ENCODE assay signal across 8 cellular contexts in genomic region chr12:53444593-53445325, GRCh38. TPM values are rescaled to one million over a fixed set of nuclear protein-coding genes. Genes with fewer than 3 reads are reported as not detected.
A peak's percentile ranks its signal among the peaks of the same experiment; 100 is the strongest.
DNase-seq lines count a peak whose midpoint lies in the region; ATAC-seq, FAIRE-seq and TF ChIP-seq lines count a peak whose summit lies in the region.
"Not testable (repeated sequence)": the region's sequence is repeated elsewhere in the genome, so short reads cannot be mapped to it uniquely, and the experiment has no call there.
"Had no signal": no experiment of that assay in that cellular context is flagged by ENCODE, and none has a peak within 500 bp of the region (broad histone marks: within the 10 kb centered on the region; RNA-seq: fewer than 3 reads in every experiment).

No MANE protein-coding gene starts in this region.

- not testable (repeated sequence) for H3T11ph ChIP-seq in H9 (ENCODE audit: low read length)

- not testable (repeated sequence) for H2BK20ac ChIP-seq in H9 (ENCODE audit: low read depth, low read length, poor library complexity, severe bottlenecking)

- not testable (repeated sequence) for DNase-seq in H9; activated CD4-positive, alpha-beta memory T cell treated with anti-CD3 and anti-CD28 coated beads for 36 hours; activated naive CD8-positive, alpha-beta T cell treated with anti-CD3 and anti-CD28 coated beads, Interleukin-2, amount 50 U/mL, for 24 hours; kidney; progenitor cell of endocrine pancreas (ENCODE audit: low spot score, unreplicated experiment)

- H2BK120ac ChIP-seq in H9 (ENCODE audit: low read depth, low read length, poor library complexity, severe bottlenecking): not testable (repeated sequence)

- H3K23me2 ChIP-seq in H9 (ENCODE audit: insufficient read length, low read depth, low read length, poor library complexity, severe bottlenecking): not testable (repeated sequence)

- H4K20me1 ChIP-seq in H9 (ENCODE audit: control insufficient read depth, insufficient read depth, insufficient read length): not testable (repeated sequence)

- not testable (repeated sequence) for H3K9me3 ChIP-seq in H9 (ENCODE audit: control insufficient read depth, low read depth, low read length); kidney (ENCODE audit: control insufficient read depth in 1 of 2, low read length in 2 of 2)

- POLR2A ChIA-PET in activated CD4-positive, alpha-beta memory T cell treated with anti-CD3 and anti-CD28 coated beads for 36 hours (lab: Charles Lee): not testable (repeated sequence)

- H3K79me1 ChIP-seq in H9 (ENCODE audit: insufficient read depth, low read depth, low read length, poor library complexity, severe bottlenecking): not testable (repeated sequence)

- not testable (repeated sequence) for H2BK5ac ChIP-seq in H9 (ENCODE audit: insufficient read length, low read length)

- H4K91ac ChIP-seq in H9 (ENCODE audit: insufficient read length, low read depth, low read length): not testable (repeated sequence)

- not testable (repeated sequence) for TF ChIP-seq CTCF in 22Rv1 (IDR thresholded peaks at IDR 0.05); H9 (conservative IDR thresholded peaks at IDR 0.05); kidney (IDR thresholded peaks at IDR 0.05; ENCODE audit: borderline replicate concordance, extremely low read depth, insufficient read depth); progenitor cell of endocrine pancreas (IDR thresholded peaks at IDR 0.05; ENCODE audit: unreplicated experiment)

- not testable (repeated sequence) for H3K4ac ChIP-seq in H9 (ENCODE audit: low read depth, low read length)

- not testable (repeated sequence) for H3K27me3 Mint-ChIP-seq in H9 (ENCODE audit: low read depth); activated CD4-positive, alpha-beta memory T cell treated with anti-CD3 and anti-CD28 coated beads for 36 hours; activated naive CD8-positive, alpha-beta T cell treated with anti-CD3 and anti-CD28 coated beads, Interleukin-2, amount 50 U/mL, for 24 hours; progenitor cell of endocrine pancreas

- H3K9ac ChIP-seq in H9 (ENCODE audit: extremely low read depth, insufficient read length, low read length): not testable (repeated sequence)
- peak overlapping the region in 1 of 2 donors; percentile 22 for H3K9ac ChIP-seq in kidney (ENCODE audit: low read length in 2 of 2)

- not testable (repeated sequence) for H3K79me2 ChIP-seq in H9 (ENCODE audit: insufficient read depth, low read length)

- peak overlapping the region; percentile 100 for H3K27ac ChIP-seq in 22Rv1
- H3K27ac ChIP-seq in H9 (ENCODE audit: insufficient read length, low read depth, low read length): not testable (repeated sequence)
- H3K27ac ChIP-seq in kidney (ENCODE audit: low read depth in 2 of 2, low read length in 2 of 2): peak overlapping the region; percentile 45 to 51

- not testable (repeated sequence) for H3K27me3 ChIP-seq in H9 (ENCODE audit: insufficient read depth, low read length)

- H3K4me1 Mint-ChIP-seq in H9 (peaks cover 21 to 31% of the 10 kb centered on the region in 2 experiments), progenitor cell of endocrine pancreas (ENCODE audit: low read depth) (peaks cover 20% of the 10 kb centered on the region)
- H3K4me1 Mint-ChIP-seq in activated CD4-positive, alpha-beta memory T cell treated with anti-CD3 and anti-CD28 coated beads for 36 hours (ENCODE audit: low read depth): peaks cover 37% of the 10 kb centered on the region
- H3K4me1 Mint-ChIP-seq in activated naive CD8-positive, alpha-beta T cell treated with anti-CD3 and anti-CD28 coated beads, Interleukin-2, amount 50 U/mL, for 24 hours: peaks cover 38% of the 10 kb centered on the region

- H3K4me2 ChIP-seq in H9 (ENCODE audit: insufficient read depth, insufficient read length, low read length): not testable (repeated sequence)

- not testable (repeated sequence) for H2AK5ac ChIP-seq in H9 (ENCODE audit: insufficient read length, low read length)

- H3K23ac ChIP-seq in H9 (ENCODE audit: insufficient read length, low read depth, low read length): not testable (repeated sequence)

- peak overlapping the region; percentile 45 to 100 for H3K4me3 ChIP-seq in kidney (ENCODE audit: low read length in 2 of 2)

- H3K36me3 Mint-ChIP-seq in H9 (ENCODE audit: insufficient read depth in 1 of 3, low read depth in 3 of 3): peaks cover 33 to 48% (median 43%) of the 10 kb centered on the region in 3 experiments
- peaks cover 37% of the 10 kb centered on the region for H3K36me3 Mint-ChIP-seq in activated CD4-positive, alpha-beta memory T cell treated with anti-CD3 and anti-CD28 coated beads for 36 hours
- H3K36me3 Mint-ChIP-seq in activated naive CD8-positive, alpha-beta T cell treated with anti-CD3 and anti-CD28 coated beads, Interleukin-2, amount 50 U/mL, for 24 hours (ENCODE audit: low read depth): peaks cover 41% of the 10 kb centered on the region
- H3K36me3 Mint-ChIP-seq in progenitor cell of endocrine pancreas (ENCODE audit: insufficient read depth): peaks cover 11% of the 10 kb centered on the region

- H2BK12ac ChIP-seq in H9 (ENCODE audit: insufficient read length, low read depth, low read length): not testable (repeated sequence)

- H3K27ac Mint-ChIP-seq in H9 (peak overlapping the region in 2 of 3 experiments; percentile 58 to 80; a peak in 4 of 7 replicates), progenitor cell of endocrine pancreas (peak overlapping the region; percentile 49)
- peak overlapping the region; percentile 23 for H3K27ac Mint-ChIP-seq in activated CD4-positive, alpha-beta memory T cell treated with anti-CD3 and anti-CD28 coated beads for 36 hours
- peak overlapping the region; percentile 62 for H3K27ac Mint-ChIP-seq in activated naive CD8-positive, alpha-beta T cell treated with anti-CD3 and anti-CD28 coated beads, Interleukin-2, amount 50 U/mL, for 24 hours

- not testable (repeated sequence) for H3K18ac ChIP-seq in H9 (ENCODE audit: insufficient read length, low read depth, low read length)

- not testable (repeated sequence) for H3K14ac ChIP-seq in H9 (ENCODE audit: insufficient read depth, low read length)

- intact Hi-C loops in activated CD4-positive, alpha-beta memory T cell treated with anti-CD3 and anti-CD28 coated beads for 36 hours (cut with micrococcal nuclease); kidney (cut with DNase I): not testable (repeated sequence)

- H2AFZ ChIP-seq in H9 (ENCODE audit: low read length): not testable (repeated sequence)

- FAIRE-seq in kidney (lab: Jason Lieb, UNC): not testable (repeated sequence)

- H3K9me3 Mint-ChIP-seq in H9; activated CD4-positive, alpha-beta memory T cell treated with anti-CD3 and anti-CD28 coated beads for 36 hours; activated naive CD8-positive, alpha-beta T cell treated with anti-CD3 and anti-CD28 coated beads, Interleukin-2, amount 50 U/mL, for 24 hours; progenitor cell of endocrine pancreas (ENCODE audit: low read depth): not testable (repeated sequence)

- CTCF ChIA-PET in activated CD4-positive, alpha-beta memory T cell treated with anti-CD3 and anti-CD28 coated beads for 36 hours (lab: Charles Lee): interaction anchor here (0.7 kb wide), 1 partner anchor 258 kb away, joined by 5 read pairs; no protein-coding TSS in a partner anchor

- peaks cover 12 to 18% of the 10 kb centered on the region in 2 donors for H3K36me3 ChIP-seq in kidney (ENCODE audit: control insufficient read depth in 1 of 2, insufficient read depth in 2 of 2, low read length in 2 of 2)

- not testable (repeated sequence) for H2BK15ac ChIP-seq in H9 (ENCODE audit: low read depth, low read length)

- WGBS in H9 (ENCODE audit: extremely low coverage, insufficient read length, low lambda C conversion rate): no CpG with 5 or more reads among the region's 11 CpGs

- H3K4me1 ChIP-seq in H9 (ENCODE audit: insufficient read depth, low read length): not testable (repeated sequence)
- H3K4me1 ChIP-seq in kidney (ENCODE audit: control insufficient read depth in 1 of 2, insufficient read depth in 1 of 2, low read depth in 1 of 2, low read length in 2 of 2): peaks cover 5 to 14% of the 10 kb centered on the region in 2 donors

- H4K8ac ChIP-seq in H9 (replicated peaks; ENCODE audit: insufficient read length, low read depth, low read length): not testable (repeated sequence)

- peak overlapping the region in 1 of 2 experiments; percentile 14; a peak in 2 of 5 replicates for H3K4me3 Mint-ChIP-seq in H9
- not testable (repeated sequence) for H3K4me3 Mint-ChIP-seq in activated CD4-positive, alpha-beta memory T cell treated with anti-CD3 and anti-CD28 coated beads for 36 hours; progenitor cell of endocrine pancreas (ENCODE audit: low read depth)
- peak overlapping the region; percentile 24 for H3K4me3 Mint-ChIP-seq in activated naive CD8-positive, alpha-beta T cell treated with anti-CD3 and anti-CD28 coated beads, Interleukin-2, amount 50 U/mL, for 24 hours

- not testable (repeated sequence) for ATAC-seq in activated naive CD8-positive, alpha-beta T cell treated with anti-CD3 and anti-CD28 coated beads, Interleukin-2, amount 50 U/mL, for 24 hours

- H3K56ac ChIP-seq in H9 (ENCODE audit: insufficient read length, low read depth, low read length): not testable (repeated sequence)

- not testable (repeated sequence) for H4K5ac ChIP-seq in H9 (ENCODE audit: insufficient read length, low read depth, low read length)

RNA-seq across cellular contexts. Expression of gene PRR13, which starts 3.2 kb away (rescaled TPM):
- total RNA-seq in H9 (2021) (144 and 147 TPM in 2 replicates), kidney (226 TPM), progenitor cell of endocrine pancreas (101 and 106 TPM in 2 replicates)
- total RNA-seq in activated CD4-positive, alpha-beta memory T cell treated with anti-CD3 and anti-CD28 coated beads for 36 hours: 100 to 1,000 TPM; 218 to 221 TPM
- 889 TPM for polyA plus RNA-seq in kidney (ENCODE audit: insufficient read depth, low read depth, low replicate concordance)

RNA-seq across cellular contexts. Expression of gene PCBP2, which starts 7.1 kb away (rescaled TPM):
- total RNA-seq in H9 (2021) (1,184 and 1,207 TPM in 2 replicates), kidney (732 TPM), progenitor cell of endocrine pancreas (1,366 and 1,400 TPM in 2 replicates)
- total RNA-seq in activated CD4-positive, alpha-beta memory T cell treated with anti-CD3 and anti-CD28 coated beads for 36 hours: 100 to 1,000 TPM; 897 to 926 TPM
- polyA plus RNA-seq in kidney (ENCODE audit: insufficient read depth, low read depth, low replicate concordance): 597 TPM

RNA-seq across cellular contexts. Expression of gene AMHR2, which starts 21.1 kb away (rescaled TPM):
- total RNA-seq in H9 (2021) (not detected in 2 replicates), kidney (not detected), progenitor cell of endocrine pancreas (35.1 and 35.7 TPM in 2 replicates)
- total RNA-seq in activated CD4-positive, alpha-beta memory T cell treated with anti-CD3 and anti-CD28 coated beads for 36 hours: not detected
- not detected for polyA plus RNA-seq in kidney (ENCODE audit: insufficient read depth, low read depth, low replicate concordance)
- total RNA-seq: G401, IMR-90 had no signal
- polyA plus RNA-seq: IMR-90 had no signal

RNA-seq across cellular contexts. Expression of gene MAP3K12, which starts 54.5 kb away (rescaled TPM):
- total RNA-seq in H9 (2021) (22.3 and 26.6 TPM in 2 replicates), kidney (21.8 TPM), progenitor cell of endocrine pancreas (11.9 and 17.0 TPM in 2 replicates)
- total RNA-seq in activated CD4-positive, alpha-beta memory T cell treated with anti-CD3 and anti-CD28 coated beads for 36 hours: 10 to 100 TPM; 13.0 to 14.7 TPM
- 15.2 TPM for polyA plus RNA-seq in kidney (ENCODE audit: insufficient read depth, low read depth, low replicate concordance)

RNA-seq across cellular contexts. Expression of gene TARBP2, which starts 56.3 kb away (rescaled TPM):
- 79.2 and 80.1 TPM in 2 replicates for total RNA-seq in H9 (2021)
- total RNA-seq in activated CD4-positive, alpha-beta memory T cell treated with anti-CD3 and anti-CD28 coated beads for 36 hours: 10 to 100 TPM; 27.5 to 29.7 TPM
- total RNA-seq in kidney: 32.5 TPM
- polyA plus RNA-seq in kidney (ENCODE audit: insufficient read depth, low read depth, low replicate concordance): 36.3 TPM
- 60.2 and 61.5 TPM in 2 replicates for total RNA-seq in progenitor cell of endocrine pancreas

Comparison
In these comparisons a context has a peak if more than half of its experiments do, and no peak if none do; other contexts are left out.
1. RNA of gene AMHR2, which starts 21.1 kb away (total RNA-seq): 35.1 to 35.7 TPM in progenitor cell of endocrine pancreas; not detected in H9, not detected in kidney (single experiment) and not detected in activated CD4-positive, alpha-beta memory T cell treated with anti-CD3 and anti-CD28 coated beads for 36 hours; every median in the first group is over 10 times any median in the second.
2. Peak in every context shown above with its lines, with median percentiles within 50 percentile points of each other: H3K27ac Mint-ChIP-seq.